In genomic region chr6:41936073-41936837, GRCh38 we compare ENCODE assay signal across 1 cellular context.
TF ChIP-seq lines count a peak whose summit lies in the region.

No MANE protein-coding gene starts in this region.

TF ChIP-seq in K562, 482 proteins besides CTCF, POLR2A, EP300 and RAD21 (continued from another document and continues in another):
- TF ChIP-seq MXD1 (CRISPR knock-in tag; IDR thresholded peaks at IDR 0.05; ENCODE audit: borderline replicate concordance, poor library complexity, severe bottlenecking) (no peak), NFIX (CRISPR knock-in tag; IDR thresholded peaks at IDR 0.05; ENCODE audit: low read depth) (no peak), PURB (CRISPR knock-in tag; IDR thresholded peaks at IDR 0.05; ENCODE audit: low read depth) (no peak), SAFB (IDR thresholded peaks at IDR 0.05; ENCODE audit: borderline replicate concordance, low read depth, low read length) (no peak), ZNF57 (CRISPR knock-in tag; IDR thresholded peaks at IDR 0.05) (no peak), ZNF184 (CRISPR knock-in tag; IDR thresholded peaks at IDR 0.05) (no peak), FUS (optimal IDR thresholded peaks at IDR 0.05; ENCODE audit: low read depth, low read length) (no peak), E4F1 (CRISPR knock-in tag; IDR thresholded peaks at IDR 0.05; ENCODE audit: borderline replicate concordance) (no peak), ZNF324 (CRISPR knock-in tag; IDR thresholded peaks at IDR 0.05) (no peak), ZNF561 (CRISPR knock-in tag; conservative IDR thresholded peaks at IDR 0.05) (no peak), RUNX1 (IDR thresholded peaks at IDR 0.05; ENCODE audit: low read depth) (peak; percentile 87; the same call in 1 of the 2 replicates), ZFP91 (CRISPR knock-in tag; IDR thresholded peaks at IDR 0.05) (0 out of 2 replicates have a peak, but pooled peaks have one; percentile 64), ID3 (CRISPR knock-in tag; IDR thresholded peaks at IDR 0.05) (no peak), ID3 (tag; IDR thresholded peaks at IDR 0.05) (peak; percentile 62), FOXP1 (CRISPR knock-in tag; IDR thresholded peaks at IDR 0.05) (peak; percentile 84), HMG20A (CRISPR knock-in tag; conservative IDR thresholded peaks at IDR 0.05) (no peak), GTF3C2 (IDR thresholded peaks at IDR 0.05; ENCODE audit: borderline replicate concordance, extremely low read depth, insufficient read length) (no peak), TRIM28 (IDR thresholded peaks at IDR 0.05) (0 out of 2 replicates have a peak, but pooled peaks have one; percentile 56), MBD1 (CRISPR knock-in tag; IDR thresholded peaks at IDR 0.05) (no peak), SETDB1 (IDR thresholded peaks at IDR 0.05; ENCODE audit: low read length) (no peak), SIN3A (IDR thresholded peaks at IDR 0.05; ENCODE audit: borderline replicate concordance in 2 of 2, control insufficient read depth in 1 of 2, low read depth in 2 of 2, low read length in 2 of 2) (no peak), NCOA1 (IDR thresholded peaks at IDR 0.05; ENCODE audit: low read depth) (0 out of 2 replicates have a peak, but pooled peaks have one; percentile 39), NR4A1 (CRISPR knock-in tag; IDR thresholded peaks at IDR 0.05) (no peak), NR4A1 (tag; IDR thresholded peaks at IDR 0.05) (no peak), GMEB1 (CRISPR knock-in tag; IDR thresholded peaks at IDR 0.05) (no peak; the same call in 1 of the 2 replicates), ZBTB9 (CRISPR knock-in tag; IDR thresholded peaks at IDR 0.05) (no peak; the same call in 1 of the 2 replicates), MYNN (IDR thresholded peaks at IDR 0.05) (peak; percentile 97), MYNN (CRISPR knock-in tag; IDR thresholded peaks at IDR 0.05) (no peak), CBX1 (IDR thresholded peaks at IDR 0.05; ENCODE audit: low read depth) (peak; percentile 85; the same call in 1 of the 2 replicates), CTCFL (IDR thresholded peaks at IDR 0.05; ENCODE audit: borderline replicate concordance, insufficient read depth, low read depth, low read length, poor library complexity, severe bottlenecking) (no peak), ETV1 (tag; conservative IDR thresholded peaks at IDR 0.05; ENCODE audit: low read depth) (peak; percentile 41; the same call in 1 of the 2 replicates), FOXJ3 (CRISPR knock-in tag; IDR thresholded peaks at IDR 0.05) (no peak), GATAD2A (IDR thresholded peaks at IDR 0.05) (0 out of 2 replicates have a peak, but pooled peaks have one; percentile 62), WHSC1 (IDR thresholded peaks at IDR 0.05; ENCODE audit: low read length) (no peak), ZFP1 (CRISPR knock-in tag; IDR thresholded peaks at IDR 0.05) (no peak), THRA (IDR thresholded peaks at IDR 0.05) (no peak), KLF16 (IDR thresholded peaks at IDR 0.05) (peak; percentile 92), ELK3 (CRISPR knock-in tag; IDR thresholded peaks at IDR 0.05) (no peak), E2F5 (CRISPR knock-in tag; IDR thresholded peaks at IDR 0.05) (peak; percentile 61; the same call in 1 of the 2 replicates), RBM15 (IDR thresholded peaks at IDR 0.05; ENCODE audit: insufficient read depth, low read length) (no peak), LEF1 (IDR thresholded peaks at IDR 0.05) (peak; percentile 77), BRD9 (IDR thresholded peaks at IDR 0.05; ENCODE audit: low read depth, partially characterized antibody) (no peak), JUNB (CRISPR knock-in tag; conservative IDR thresholded peaks at IDR 0.05) (no peak), ZNF75A (CRISPR knock-in tag; IDR thresholded peaks at IDR 0.05) (no peak), STAT5A (IDR thresholded peaks at IDR 0.05; ENCODE audit: borderline replicate concordance, low read length) (peak; percentile 59)
